In genomic region chr16:23556881-23557778, GRCh38 we compare ENCODE assay signal across 1 cellular context.
TF ChIP-seq lines count a peak whose summit lies in the region.

TSS of gene EARS2 (minus strand) at chr16:23557350. CDS start at chr16:23557343, 7 bp downstream.
A gene with protein sequence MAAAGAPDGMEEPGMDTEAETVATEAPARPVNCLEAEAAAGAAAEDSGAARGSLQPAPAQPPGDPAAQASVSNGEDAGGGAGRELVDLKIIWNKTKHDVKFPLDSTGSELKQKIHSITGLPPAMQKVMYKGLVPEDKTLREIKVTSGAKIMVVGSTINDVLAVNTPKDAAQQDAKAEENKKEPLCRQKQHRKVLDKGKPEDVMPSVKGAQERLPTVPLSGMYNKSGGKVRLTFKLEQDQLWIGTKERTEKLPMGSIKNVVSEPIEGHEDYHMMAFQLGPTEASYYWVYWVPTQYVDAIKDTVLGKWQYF (plus strand): TSS chr16:23557727. CDS start chr16:23557743, 16 bp downstream.

TF ChIP-seq in HepG2, 621 proteins besides CTCF, POLR2A, EP300 and RAD21 (continued from another document and continues in another):
- TF ChIP-seq ZXDC (CRISPR knock-in tag; IDR thresholded peaks at IDR 0.05) (peak; percentile 33; the same call in 1 of the 2 replicates), ZNF296 (CRISPR knock-in tag; conservative IDR thresholded peaks at IDR 0.05) (peak; percentile 67; the same call in 1 of the 2 replicates), ZNF24 (IDR thresholded peaks at IDR 0.05) (0 out of 2 replicates have a peak, but pooled peaks have one; percentile 65), KDM4B (CRISPR knock-in tag; IDR thresholded peaks at IDR 0.05) (no peak; the same call in none of the 2 replicates), SMC3 (IDR thresholded peaks at IDR 0.05; ENCODE audit: low read length) (peak; percentile 19; the same call in 1 of the 2 replicates), ZNF605 (CRISPR knock-in tag; IDR thresholded peaks at IDR 0.05) (peak; percentile 99), ZNF546 (CRISPR knock-in tag; conservative IDR thresholded peaks at IDR 0.05) (peak; percentile 82), SMARCE1 (IDR thresholded peaks at IDR 0.05; ENCODE audit: borderline replicate concordance) (no peak), ZKSCAN1 (IDR thresholded peaks at IDR 0.05; ENCODE audit: low read length) (0 out of 2 replicates have a peak, but pooled peaks have one; percentile 24), RELA (CRISPR knock-in tag; IDR thresholded peaks at IDR 0.05) (peak; percentile 72; the same call in 1 of the 2 replicates), RFX3 (CRISPR knock-in tag; IDR thresholded peaks at IDR 0.05) (peak; percentile 83), KDM1A (CRISPR knock-in tag; IDR thresholded peaks at IDR 0.05) (peak; percentile 100), SCMH1 (CRISPR knock-in tag; IDR thresholded peaks at IDR 0.05; ENCODE audit: borderline replicate concordance) (no peak), HNF4A (CRISPR knock-in tag; IDR thresholded peaks at IDR 0.05) (no peak; the same call in 1 of the 2 replicates), TEAD3 (CRISPR knock-in tag; optimal IDR thresholded peaks at IDR 0.05; ENCODE audit: borderline replicate concordance) (peak; percentile 73), KLF15 (CRISPR knock-in tag; IDR thresholded peaks at IDR 0.05; ENCODE audit: borderline replicate concordance) (peak; percentile 98), ZBTB42 (CRISPR knock-in tag; IDR thresholded peaks at IDR 0.05) (peak; percentile 53; the same call in 1 of the 2 replicates), CC2D1A (CRISPR knock-in tag; IDR thresholded peaks at IDR 0.05) (0 out of 2 replicates have a peak, but pooled peaks have one; percentile 15), RARG (CRISPR knock-in tag; IDR thresholded peaks at IDR 0.05; ENCODE audit: low read depth) (no peak), ATF7-NPFF (CRISPR knock-in tag; IDR thresholded peaks at IDR 0.05; ENCODE audit: low read depth) (peak; percentile 89), ZSCAN9 (CRISPR knock-in tag; IDR thresholded peaks at IDR 0.05; ENCODE audit: borderline replicate concordance) (peak; percentile 86), MTA3 (CRISPR knock-in tag; IDR thresholded peaks at IDR 0.05) (0 out of 2 replicates have a peak, but pooled peaks have one; percentile 47), ZNF431 (CRISPR knock-in tag; IDR thresholded peaks at IDR 0.05; ENCODE audit: borderline replicate concordance, low read depth) (peak; percentile 90), SOX5 (CRISPR knock-in tag; IDR thresholded peaks at IDR 0.05; ENCODE audit: borderline replicate concordance) (peak; percentile 84), ZNF143 (CRISPR knock-in tag; IDR thresholded peaks at IDR 0.05) (peak; percentile 90), ZBTB7A (CRISPR knock-in tag; IDR thresholded peaks at IDR 0.05) (peak; percentile 19; the same call in 1 of the 2 replicates), ZNF879 (CRISPR knock-in tag; IDR thresholded peaks at IDR 0.05) (peak; percentile 98), ZNF7 (CRISPR knock-in tag; IDR thresholded peaks at IDR 0.05) (no peak; the same call in 1 of the 2 replicates), CREB1 (IDR thresholded peaks at IDR 0.05) (peak; percentile 95), CREB1 (CRISPR knock-in tag; IDR thresholded peaks at IDR 0.05) (peak; percentile 99), RNF2 (conservative IDR thresholded peaks at IDR 0.05; ENCODE audit: low read depth) (peak; percentile 95), ZNF703 (CRISPR knock-in tag; IDR thresholded peaks at IDR 0.05; ENCODE audit: borderline replicate concordance) (no peak; the same call in 1 of the 2 replicates), ZNF816 (CRISPR knock-in tag; IDR thresholded peaks at IDR 0.05; ENCODE audit: borderline replicate concordance) (no peak), DPF2 (CRISPR knock-in tag; IDR thresholded peaks at IDR 0.05; ENCODE audit: borderline replicate concordance, low read depth) (peak; percentile 32; the same call in 1 of the 2 replicates), SETDB1 (CRISPR knock-in tag; IDR thresholded peaks at IDR 0.05; ENCODE audit: borderline replicate concordance) (no peak; the same call in 1 of the 2 replicates), NFIB (CRISPR knock-in tag; IDR thresholded peaks at IDR 0.05; ENCODE audit: borderline replicate concordance) (no peak), NKX3-1 (CRISPR knock-in tag; IDR thresholded peaks at IDR 0.05) (peak; percentile 96), JUNB (CRISPR knock-in tag; IDR thresholded peaks at IDR 0.05; ENCODE audit: borderline replicate concordance) (no peak), NONO (IDR thresholded peaks at IDR 0.05) (no peak), NONO (CRISPR knock-in tag; conservative IDR thresholded peaks at IDR 0.05) (peak; percentile 100), ZNF597 (CRISPR knock-in tag; IDR thresholded peaks at IDR 0.05) (peak; percentile 86), HMGXB3 (CRISPR knock-in tag; IDR thresholded peaks at IDR 0.05; ENCODE audit: borderline replicate concordance) (peak; percentile 88), TCF7 (IDR thresholded peaks at IDR 0.05; ENCODE audit: low read depth) (no peak), IRF1 (CRISPR knock-in tag; IDR thresholded peaks at IDR 0.05; ENCODE audit: low read depth) (peak; percentile 92; the same call in 1 of the 2 replicates), ZC3H4 (CRISPR knock-in tag; IDR thresholded peaks at IDR 0.05; ENCODE audit: borderline replicate concordance) (no peak; the same call in 1 of the 2 replicates), HHEX (CRISPR knock-in tag; IDR thresholded peaks at IDR 0.05) (no peak; the same call in 1 of the 2 replicates), REL (CRISPR knock-in tag; conservative IDR thresholded peaks at IDR 0.05) (peak; percentile 85; the same call in 1 of the 2 replicates), ARNTL (CRISPR knock-in tag; IDR thresholded peaks at IDR 0.05) (peak; percentile 90), ZNF678 (CRISPR knock-in tag; IDR thresholded peaks at IDR 0.05) (0 out of 2 replicates have a peak, but pooled peaks have one; percentile 70)
- TF ChIP-seq, protein P1, sequence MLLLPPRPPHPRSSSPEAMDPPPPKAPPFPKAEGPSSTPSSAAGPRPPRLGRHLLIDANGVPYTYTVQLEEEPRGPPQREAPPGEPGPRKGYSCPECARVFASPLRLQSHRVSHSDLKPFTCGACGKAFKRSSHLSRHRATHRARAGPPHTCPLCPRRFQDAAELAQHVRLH (CRISPR knock-in tag; IDR thresholded peaks at IDR 0.05; ENCODE audit: borderline replicate concordance, low read depth): peak; percentile 99
- TF ChIP-seq, protein P2, sequence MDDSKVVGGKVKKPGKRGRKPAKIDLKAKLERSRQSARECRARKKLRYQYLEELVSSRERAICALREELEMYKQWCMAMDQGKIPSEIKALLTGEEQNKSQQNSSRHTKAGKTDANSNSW (CRISPR knock-in tag; IDR thresholded peaks at IDR 0.05; ENCODE audit: borderline replicate concordance): peak; percentile 40; the same call in 1 of the 2 replicates
- TF ChIP-seq, protein P3, sequence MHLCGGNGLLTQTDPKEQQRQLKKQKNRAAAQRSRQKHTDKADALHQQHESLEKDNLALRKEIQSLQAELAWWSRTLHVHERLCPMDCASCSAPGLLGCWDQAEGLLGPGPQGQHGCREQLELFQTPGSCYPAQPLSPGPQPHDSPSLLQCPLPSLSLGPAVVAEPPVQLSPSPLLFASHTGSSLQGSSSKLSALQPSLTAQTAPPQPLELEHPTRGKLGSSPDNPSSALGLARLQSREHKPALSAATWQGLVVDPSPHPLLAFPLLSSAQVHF (CRISPR knock-in tag; IDR thresholded peaks at IDR 0.05): peak; percentile 86; the same call in 1 of the 2 replicates
- TF ChIP-seq, protein P4, sequence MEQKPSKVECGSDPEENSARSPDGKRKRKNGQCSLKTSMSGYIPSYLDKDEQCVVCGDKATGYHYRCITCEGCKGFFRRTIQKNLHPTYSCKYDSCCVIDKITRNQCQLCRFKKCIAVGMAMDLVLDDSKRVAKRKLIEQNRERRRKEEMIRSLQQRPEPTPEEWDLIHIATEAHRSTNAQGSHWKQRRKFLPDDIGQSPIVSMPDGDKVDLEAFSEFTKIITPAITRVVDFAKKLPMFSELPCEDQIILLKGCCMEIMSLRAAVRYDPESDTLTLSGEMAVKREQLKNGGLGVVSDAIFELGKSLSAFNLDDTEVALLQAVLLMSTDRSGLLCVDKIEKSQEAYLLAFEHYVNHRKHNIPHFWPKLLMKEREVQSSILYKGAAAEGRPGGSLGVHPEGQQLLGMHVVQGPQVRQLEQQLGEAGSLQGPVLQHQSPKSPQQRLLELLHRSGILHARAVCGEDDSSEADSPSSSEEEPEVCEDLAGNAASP (CRISPR knock-in tag; IDR thresholded peaks at IDR 0.05; ENCODE audit: borderline replicate concordance): peak; percentile 87
- TF ChIP-seq, protein P5, sequence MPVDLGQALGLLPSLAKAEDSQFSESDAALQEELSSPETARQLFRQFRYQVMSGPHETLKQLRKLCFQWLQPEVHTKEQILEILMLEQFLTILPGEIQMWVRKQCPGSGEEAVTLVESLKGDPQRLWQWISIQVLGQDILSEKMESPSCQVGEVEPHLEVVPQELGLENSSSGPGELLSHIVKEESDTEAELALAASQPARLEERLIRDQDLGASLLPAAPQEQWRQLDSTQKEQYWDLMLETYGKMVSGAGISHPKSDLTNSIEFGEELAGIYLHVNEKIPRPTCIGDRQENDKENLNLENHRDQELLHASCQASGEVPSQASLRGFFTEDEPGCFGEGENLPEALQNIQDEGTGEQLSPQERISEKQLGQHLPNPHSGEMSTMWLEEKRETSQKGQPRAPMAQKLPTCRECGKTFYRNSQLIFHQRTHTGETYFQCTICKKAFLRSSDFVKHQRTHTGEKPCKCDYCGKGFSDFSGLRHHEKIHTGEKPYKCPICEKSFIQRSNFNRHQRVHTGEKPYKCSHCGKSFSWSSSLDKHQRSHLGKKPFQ (CRISPR knock-in tag; IDR thresholded peaks at IDR 0.05; ENCODE audit: insufficient replicate concordance): peak; percentile 92
- TF ChIP-seq, protein P6, sequence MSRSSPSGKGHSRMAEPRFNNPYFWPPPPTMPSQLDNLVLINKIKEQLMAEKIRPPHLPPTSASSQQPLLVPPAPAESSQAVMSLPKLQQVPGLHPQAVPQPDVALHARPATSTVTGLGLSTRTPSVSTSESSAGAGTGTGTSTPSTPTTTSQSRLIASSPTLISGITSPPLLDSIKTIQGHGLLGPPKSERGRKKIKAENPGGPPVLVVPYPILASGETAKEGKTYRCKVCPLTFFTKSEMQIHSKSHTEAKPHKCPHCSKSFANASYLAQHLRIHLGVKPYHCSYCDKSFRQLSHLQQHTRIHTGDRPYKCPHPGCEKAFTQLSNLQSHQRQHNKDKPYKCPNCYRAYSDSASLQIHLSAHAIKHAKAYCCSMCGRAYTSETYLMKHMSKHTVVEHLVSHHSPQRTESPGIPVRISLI (CRISPR knock-in tag; IDR thresholded peaks at IDR 0.05; ENCODE audit: borderline replicate concordance): peak; percentile 37; the same call in 1 of the 2 replicates
